ENCODE assay signal across 1 cellular context in the genomic region with DNA sequence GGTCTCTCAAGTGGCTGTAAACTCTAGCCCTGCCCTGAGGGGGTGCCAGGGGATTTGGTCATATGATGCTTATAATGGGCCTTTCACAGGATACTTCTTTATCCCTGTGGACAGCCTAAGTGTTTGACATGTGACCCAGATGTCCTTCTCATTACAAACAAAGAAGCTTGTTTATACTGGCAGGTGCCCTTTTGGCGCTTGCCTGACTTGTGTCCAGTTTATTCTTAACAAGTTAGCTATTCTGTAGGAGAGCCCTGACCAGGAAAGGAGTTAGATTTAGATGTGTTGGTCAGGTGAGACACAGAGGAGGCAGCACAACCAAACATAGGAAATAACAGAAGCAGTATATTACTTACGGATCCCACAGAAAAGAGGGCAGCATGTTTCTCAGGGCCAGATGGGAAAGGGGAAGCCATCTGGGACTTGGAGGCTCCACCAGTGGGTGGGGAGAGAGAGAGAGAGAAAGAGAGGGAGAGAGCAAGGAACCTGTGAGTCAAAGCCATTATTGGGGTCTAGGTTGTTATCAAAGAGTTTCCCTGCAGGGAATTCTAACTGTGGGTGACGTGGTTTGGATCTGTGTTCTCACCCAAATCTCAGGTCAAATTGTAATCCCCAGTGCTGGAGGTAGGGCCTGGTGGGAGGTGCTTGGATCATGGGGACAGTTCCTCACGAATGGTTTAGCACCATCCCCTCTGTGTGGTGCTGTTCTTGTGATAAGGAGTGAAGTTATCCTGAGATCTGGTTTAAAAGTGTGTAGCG.
TF ChIP-seq lines count a peak whose summit lies in the region.

No MANE protein-coding gene starts in this region.

TF ChIP-seq in K562, 482 proteins besides CTCF, POLR2A, EP300 and RAD21:
- TF ChIP-seq ZFX (CRISPR knock-in tag; IDR thresholded peaks at IDR 0.05) (peak; percentile 47), ELF1 (tag; IDR thresholded peaks at IDR 0.05) (no peak), TAF1 (IDR thresholded peaks at IDR 0.05; ENCODE audit: control insufficient read depth, extremely low read depth, insufficient read depth, low read length, severe bottlenecking) (peak; percentile 14), HDAC1 (IDR thresholded peaks at IDR 0.05) (peak in 1 of 2 experiments; percentile 56; a peak in 1 of 4 replicates), CHCHD3 (CRISPR knock-in tag; IDR thresholded peaks at IDR 0.05) (no peak), RFX5 (IDR thresholded peaks at IDR 0.05; ENCODE audit: low read depth, low read length) (no peak), ZNF780A (CRISPR knock-in tag; IDR thresholded peaks at IDR 0.05) (no peak), RBM14 (IDR thresholded peaks at IDR 0.05; ENCODE audit: borderline replicate concordance, insufficient read depth, low read depth, low read length) (no peak), CREM (IDR thresholded peaks at IDR 0.05; ENCODE audit: low read depth) (peak; percentile 58), SPI1 (IDR thresholded peaks at IDR 0.05; ENCODE audit: borderline replicate concordance, low read depth, low read length) (peak; percentile 63; the same call in 1 of the 2 replicates), ARNT (IDR thresholded peaks at IDR 0.05) (0 out of 4 replicates have a peak, but pooled peaks of 1 of the 2 experiments have one; percentile 29), CREB1 (IDR thresholded peaks at IDR 0.05) (0 out of 2 replicates have a peak, but pooled peaks have one; percentile 1), CREB1 (CRISPR knock-in tag; IDR thresholded peaks at IDR 0.05) (no peak), MEIS2 (IDR thresholded peaks at IDR 0.05; ENCODE audit: partially characterized antibody) (peak; percentile 21), NFRKB (IDR thresholded peaks at IDR 0.05; ENCODE audit: low read depth) (peak; percentile 17; the same call in 1 of the 2 replicates), BRD9 (IDR thresholded peaks at IDR 0.05; ENCODE audit: low read depth, partially characterized antibody) (peak; percentile 79), ARID2 (IDR thresholded peaks at IDR 0.05) (0 out of 2 replicates have a peak, but pooled peaks have one; percentile 27), ZNF311 (CRISPR knock-in tag; IDR thresholded peaks at IDR 0.05) (no peak), TBP (optimal IDR thresholded peaks at IDR 0.05; ENCODE audit: low read depth, low read length) (no peak), ZNF384 (IDR thresholded peaks at IDR 0.05; ENCODE audit: low read depth, low read length) (0 out of 2 replicates have a peak, but pooled peaks have one; percentile 1), PHF20 (IDR thresholded peaks at IDR 0.05; ENCODE audit: partially characterized antibody) (no peak), ZNF175 (CRISPR knock-in tag; IDR thresholded peaks at IDR 0.05; ENCODE audit: low read depth) (peak; percentile 57; the same call in 1 of the 2 replicates), FOXJ2 (tag; IDR thresholded peaks at IDR 0.05) (0 out of 2 replicates have a peak, but pooled peaks have one; percentile 59), TOE1 (IDR thresholded peaks at IDR 0.05; ENCODE audit: borderline replicate concordance) (0 out of 2 replicates have a peak, but pooled peaks have one; percentile 1), TOE1 (CRISPR knock-in tag; IDR thresholded peaks at IDR 0.05; ENCODE audit: borderline replicate concordance, low read depth) (no peak), SMARCB1 (IDR thresholded peaks at IDR 0.05; ENCODE audit: insufficient read length, low read depth) (peak; percentile 37), DNMT1 (IDR thresholded peaks at IDR 0.05) (peak; percentile 62; the same call in 1 of the 2 replicates), ZNF79 (CRISPR knock-in tag; IDR thresholded peaks at IDR 0.05; ENCODE audit: low read depth) (no peak), ZEB2 (IDR thresholded peaks at IDR 0.05) (0 out of 2 replicates have a peak, but pooled peaks have one; percentile 37), SP1 (CRISPR knock-in tag; IDR thresholded peaks at IDR 0.05) (peak; percentile 53; the same call in 1 of the 2 replicates), PTRF (tag; IDR thresholded peaks at IDR 0.05) (no peak), FOXK2 (conservative IDR thresholded peaks at IDR 0.05 in 1 of 2, IDR thresholded peaks at IDR 0.05 in 1 of 2; ENCODE audit: low read depth in 2 of 2) (peak; percentile 28 to 57; a peak in 2 of 4 replicates)
- TF ChIP-seq, protein P1, sequence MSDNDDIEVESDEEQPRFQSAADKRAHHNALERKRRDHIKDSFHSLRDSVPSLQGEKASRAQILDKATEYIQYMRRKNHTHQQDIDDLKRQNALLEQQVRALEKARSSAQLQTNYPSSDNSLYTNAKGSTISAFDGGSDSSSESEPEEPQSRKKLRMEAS (CRISPR knock-in tag; IDR thresholded peaks at IDR 0.05) = 0 out of 2 replicates have a peak, but pooled peaks have one; percentile 11
- TF ChIP-seq, protein P2, sequence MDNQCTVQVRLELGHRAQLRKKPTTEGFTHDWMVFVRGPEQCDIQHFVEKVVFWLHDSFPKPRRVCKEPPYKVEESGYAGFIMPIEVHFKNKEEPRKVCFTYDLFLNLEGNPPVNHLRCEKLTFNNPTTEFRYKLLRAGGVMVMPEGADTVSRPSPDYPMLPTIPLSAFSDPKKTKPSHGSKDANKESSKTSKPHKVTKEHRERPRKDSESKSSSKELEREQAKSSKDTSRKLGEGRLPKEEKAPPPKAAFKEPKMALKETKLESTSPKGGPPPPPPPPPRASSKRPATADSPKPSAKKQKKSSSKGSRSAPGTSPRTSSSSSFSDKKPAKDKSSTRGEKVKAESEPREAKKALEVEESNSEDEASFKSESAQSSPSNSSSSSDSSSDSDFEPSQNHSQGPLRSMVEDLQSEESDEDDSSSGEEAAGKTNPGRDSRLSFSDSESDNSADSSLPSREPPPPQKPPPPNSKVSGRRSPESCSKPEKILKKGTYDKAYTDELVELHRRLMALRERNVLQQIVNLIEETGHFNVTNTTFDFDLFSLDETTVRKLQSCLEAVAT (IDR thresholded peaks at IDR 0.05) = 0 out of 4 replicates have a peak, but pooled peaks of 1 of the 2 experiments have one; percentile 29
- TF ChIP-seq, protein P3, sequence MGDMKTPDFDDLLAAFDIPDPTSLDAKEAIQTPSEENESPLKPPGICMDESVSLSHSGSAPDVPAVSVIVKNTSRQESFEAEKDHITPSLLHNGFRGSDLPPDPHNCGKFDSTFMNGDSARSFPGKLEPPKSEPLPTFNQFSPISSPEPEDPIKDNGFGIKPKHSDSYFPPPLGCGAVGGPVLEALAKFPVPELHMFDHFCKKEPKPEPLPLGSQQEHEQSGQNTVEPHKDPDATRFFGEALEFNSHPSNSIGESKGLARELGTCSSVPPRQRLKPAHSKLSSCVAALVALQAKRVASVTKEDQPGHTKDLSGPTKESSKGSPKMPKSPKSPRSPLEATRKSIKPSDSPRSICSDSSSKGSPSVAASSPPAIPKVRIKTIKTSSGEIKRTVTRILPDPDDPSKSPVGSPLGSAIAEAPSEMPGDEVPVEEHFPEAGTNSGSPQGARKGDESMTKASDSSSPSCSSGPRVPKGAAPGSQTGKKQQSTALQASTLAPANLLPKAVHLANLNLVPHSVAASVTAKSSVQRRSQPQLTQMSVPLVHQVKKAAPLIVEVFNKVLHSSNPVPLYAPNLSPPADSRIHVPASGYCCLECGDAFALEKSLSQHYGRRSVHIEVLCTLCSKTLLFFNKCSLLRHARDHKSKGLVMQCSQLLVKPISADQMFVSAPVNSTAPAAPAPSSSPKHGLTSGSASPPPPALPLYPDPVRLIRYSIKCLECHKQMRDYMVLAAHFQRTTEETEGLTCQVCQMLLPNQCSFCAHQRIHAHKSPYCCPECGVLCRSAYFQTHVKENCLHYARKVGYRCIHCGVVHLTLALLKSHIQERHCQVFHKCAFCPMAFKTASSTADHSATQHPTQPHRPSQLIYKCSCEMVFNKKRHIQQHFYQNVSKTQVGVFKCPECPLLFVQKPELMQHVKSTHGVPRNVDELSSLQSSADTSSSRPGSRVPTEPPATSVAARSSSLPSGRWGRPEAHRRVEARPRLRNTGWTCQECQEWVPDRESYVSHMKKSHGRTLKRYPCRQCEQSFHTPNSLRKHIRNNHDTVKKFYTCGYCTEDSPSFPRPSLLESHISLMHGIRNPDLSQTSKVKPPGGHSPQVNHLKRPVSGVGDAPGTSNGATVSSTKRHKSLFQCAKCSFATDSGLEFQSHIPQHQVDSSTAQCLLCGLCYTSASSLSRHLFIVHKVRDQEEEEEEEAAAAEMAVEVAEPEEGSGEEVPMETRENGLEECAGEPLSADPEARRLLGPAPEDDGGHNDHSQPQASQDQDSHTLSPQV (IDR thresholded peaks at IDR 0.05) = peak; percentile 37; the same call in 1 of the 2 replicates
- TF ChIP-seq, protein P4, sequence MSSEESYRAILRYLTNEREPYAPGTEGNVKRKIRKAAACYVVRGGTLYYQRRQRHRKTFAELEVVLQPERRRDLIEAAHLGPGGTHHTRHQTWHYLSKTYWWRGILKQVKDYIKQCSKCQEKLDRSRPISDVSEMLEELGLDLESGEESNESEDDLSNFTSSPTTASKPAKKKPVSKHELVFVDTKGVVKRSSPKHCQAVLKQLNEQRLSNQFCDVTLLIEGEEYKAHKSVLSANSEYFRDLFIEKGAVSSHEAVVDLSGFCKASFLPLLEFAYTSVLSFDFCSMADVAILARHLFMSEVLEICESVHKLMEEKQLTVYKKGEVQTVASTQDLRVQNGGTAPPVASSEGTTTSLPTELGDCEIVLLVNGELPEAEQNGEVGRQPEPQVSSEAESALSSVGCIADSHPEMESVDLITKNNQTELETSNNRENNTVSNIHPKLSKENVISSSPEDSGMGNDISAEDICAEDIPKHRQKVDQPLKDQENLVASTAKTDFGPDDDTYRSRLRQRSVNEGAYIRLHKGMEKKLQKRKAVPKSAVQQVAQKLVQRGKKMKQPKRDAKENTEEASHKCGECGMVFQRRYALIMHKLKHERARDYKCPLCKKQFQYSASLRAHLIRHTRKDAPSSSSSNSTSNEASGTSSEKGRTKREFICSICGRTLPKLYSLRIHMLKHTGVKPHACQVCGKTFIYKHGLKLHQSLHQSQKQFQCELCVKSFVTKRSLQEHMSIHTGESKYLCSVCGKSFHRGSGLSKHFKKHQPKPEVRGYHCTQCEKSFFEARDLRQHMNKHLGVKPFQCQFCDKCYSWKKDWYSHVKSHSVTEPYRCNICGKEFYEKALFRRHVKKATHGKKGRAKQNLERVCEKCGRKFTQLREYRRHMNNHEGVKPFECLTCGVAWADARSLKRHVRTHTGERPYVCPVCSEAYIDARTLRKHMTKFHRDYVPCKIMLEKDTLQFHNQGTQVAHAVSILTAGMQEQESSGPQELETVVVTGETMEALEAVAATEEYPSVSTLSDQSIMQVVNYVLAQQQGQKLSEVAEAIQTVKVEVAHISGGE (CRISPR knock-in tag; IDR thresholded peaks at IDR 0.05) = 0 out of 6 replicates have a peak, but pooled peaks of 1 of the 3 experiments have one; percentile 5
- TF ChIP-seq, protein P5, sequence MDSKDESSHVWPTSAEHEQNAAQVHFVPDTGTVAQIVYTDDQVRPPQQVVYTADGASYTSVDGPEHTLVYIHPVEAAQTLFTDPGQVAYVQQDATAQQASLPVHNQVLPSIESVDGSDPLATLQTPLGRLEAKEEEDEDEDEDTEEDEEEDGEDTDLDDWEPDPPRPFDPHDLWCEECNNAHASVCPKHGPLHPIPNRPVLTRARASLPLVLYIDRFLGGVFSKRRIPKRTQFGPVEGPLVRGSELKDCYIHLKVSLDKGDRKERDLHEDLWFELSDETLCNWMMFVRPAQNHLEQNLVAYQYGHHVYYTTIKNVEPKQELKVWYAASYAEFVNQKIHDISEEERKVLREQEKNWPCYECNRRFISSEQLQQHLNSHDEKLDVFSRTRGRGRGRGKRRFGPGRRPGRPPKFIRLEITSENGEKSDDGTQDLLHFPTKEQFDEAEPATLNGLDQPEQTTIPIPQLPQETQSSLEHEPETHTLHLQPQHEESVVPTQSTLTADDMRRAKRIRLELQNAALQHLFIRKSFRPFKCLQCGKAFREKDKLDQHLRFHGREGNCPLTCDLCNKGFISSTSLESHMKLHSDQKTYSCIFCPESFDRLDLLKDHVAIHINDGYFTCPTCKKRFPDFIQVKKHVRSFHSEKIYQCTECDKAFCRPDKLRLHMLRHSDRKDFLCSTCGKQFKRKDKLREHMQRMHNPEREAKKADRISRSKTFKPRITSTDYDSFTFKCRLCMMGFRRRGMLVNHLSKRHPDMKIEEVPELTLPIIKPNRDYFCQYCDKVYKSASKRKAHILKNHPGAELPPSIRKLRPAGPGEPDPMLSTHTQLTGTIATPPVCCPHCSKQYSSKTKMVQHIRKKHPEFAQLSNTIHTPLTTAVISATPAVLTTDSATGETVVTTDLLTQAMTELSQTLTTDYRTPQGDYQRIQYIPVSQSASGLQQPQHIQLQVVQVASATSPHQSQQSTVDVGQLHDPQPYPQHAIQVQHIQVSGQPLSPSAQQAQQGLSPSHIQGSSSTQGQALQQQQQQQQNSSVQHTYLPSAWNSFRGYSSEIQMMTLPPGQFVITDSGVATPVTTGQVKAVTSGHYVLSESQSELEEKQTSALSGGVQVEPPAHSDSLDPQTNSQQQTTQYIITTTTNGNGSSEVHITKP (IDR thresholded peaks at IDR 0.05; ENCODE audit: partially characterized antibody) = peak; percentile 91
- TF ChIP-seq, protein P6, sequence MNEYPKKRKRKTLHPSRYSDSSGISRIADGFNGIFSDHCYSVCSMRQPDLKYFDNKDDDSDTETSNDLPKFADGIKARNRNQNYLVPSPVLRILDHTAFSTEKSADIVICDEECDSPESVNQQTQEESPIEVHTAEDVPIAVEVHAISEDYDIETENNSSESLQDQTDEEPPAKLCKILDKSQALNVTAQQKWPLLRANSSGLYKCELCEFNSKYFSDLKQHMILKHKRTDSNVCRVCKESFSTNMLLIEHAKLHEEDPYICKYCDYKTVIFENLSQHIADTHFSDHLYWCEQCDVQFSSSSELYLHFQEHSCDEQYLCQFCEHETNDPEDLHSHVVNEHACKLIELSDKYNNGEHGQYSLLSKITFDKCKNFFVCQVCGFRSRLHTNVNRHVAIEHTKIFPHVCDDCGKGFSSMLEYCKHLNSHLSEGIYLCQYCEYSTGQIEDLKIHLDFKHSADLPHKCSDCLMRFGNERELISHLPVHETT (CRISPR knock-in tag; conservative IDR thresholded peaks at IDR 0.05 in 1 of 2, IDR thresholded peaks at IDR 0.05 in 1 of 2) = peak in 1 of 2 experiments; percentile 22; a peak in 1 of 4 replicates
- TF ChIP-seq, protein P7, sequence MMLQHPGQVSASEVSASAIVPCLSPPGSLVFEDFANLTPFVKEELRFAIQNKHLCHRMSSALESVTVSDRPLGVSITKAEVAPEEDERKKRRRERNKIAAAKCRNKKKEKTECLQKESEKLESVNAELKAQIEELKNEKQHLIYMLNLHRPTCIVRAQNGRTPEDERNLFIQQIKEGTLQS (IDR thresholded peaks at IDR 0.05) = no peak
- TF ChIP-seq, protein P7 (CRISPR knock-in tag; conservative IDR thresholded peaks at IDR 0.05) = 0 out of 2 replicates have a peak, but pooled peaks have one; percentile 40
- TF ChIP-seq, protein P8, sequence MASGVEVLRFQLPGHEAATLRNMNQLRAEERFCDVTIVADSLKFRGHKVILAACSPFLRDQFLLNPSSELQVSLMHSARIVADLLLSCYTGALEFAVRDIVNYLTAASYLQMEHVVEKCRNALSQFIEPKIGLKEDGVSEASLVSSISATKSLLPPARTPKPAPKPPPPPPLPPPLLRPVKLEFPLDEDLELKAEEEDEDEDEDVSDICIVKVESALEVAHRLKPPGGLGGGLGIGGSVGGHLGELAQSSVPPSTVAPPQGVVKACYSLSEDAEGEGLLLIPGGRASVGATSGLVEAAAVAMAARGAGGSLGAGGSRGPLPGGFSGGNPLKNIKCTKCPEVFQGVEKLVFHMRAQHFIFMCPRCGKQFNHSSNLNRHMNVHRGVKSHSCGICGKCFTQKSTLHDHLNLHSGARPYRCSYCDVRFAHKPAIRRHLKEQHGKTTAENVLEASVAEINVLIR (CRISPR knock-in tag; IDR thresholded peaks at IDR 0.05) = 0 out of 2 replicates have a peak, but pooled peaks have one; percentile 18
